34 cellular contexts compared by ENCODE assay signal in genomic region chr18:38022247-38022646, GRCh38.
"Had no signal": no experiment of that assay in that cellular context is flagged by ENCODE, and none has a peak within 500 bp of the region (broad histone marks: within the 10 kb centered on the region; RNA-seq: fewer than 3 reads in every experiment).

No MANE protein-coding gene starts in this region.

- H3K27me3 ChIP-seq: MG63 had no signal

- H3K4me3 ChIP-seq: MG63 had no signal

- DNase-seq: Karpas-422, Kasumi-1, MG63, MM.1S, MV-4-11, NCI-H1048, NCI-H1092, NCI-H1092 treated with DMSO at 0.1 percent for 48 hours, NCI-H1105, NCI-H1105 treated with DMSO at 0.1 percent for 48 hours, NCI-H1417, NCI-H1417 treated with DMSO at 0.1 percent for 48 hours, NCI-H1436, NCI-H1436 treated with DMSO at 0.1 percent for 48 hours, NCI-H146, NCI-H1694, NCI-H1694 treated with DMSO at 0.1 percent for 48 hours, NCI-H187, NCI-H187 treated with DMSO at 0.1 percent for 48 hours, NCI-H1930, NCI-H2029, NCI-H2029 treated with DMSO at 0.1 percent for 48 hours, NCI-H2081, NCI-H2081 treated with DMSO at 0.1 percent for 48 hours, NCI-H2107, NCI-H2171, NCI-H2171 treated with DMSO at 0.1 percent for 48 hours, NCI-H2227 treated with DMSO at 0.1 percent for 48 hours, NCI-H226, NCI-H345, NCI-H446, NCI-H446 treated with DMSO at 0.1 percent for 48 hours, NCI-H510A had no signal

- H3K9me3 ChIP-seq: MG63 had no signal

- H3K4me2 ChIP-seq: KMS-11 had no signal

- H3K27ac ChIP-seq: KMS-11 had no signal

- H3K9ac ChIP-seq: KMS-11 had no signal

- H3K36me3 ChIP-seq: MG63 had no signal
